ENCODE assay signal across 31 cellular contexts in the genomic region with DNA sequence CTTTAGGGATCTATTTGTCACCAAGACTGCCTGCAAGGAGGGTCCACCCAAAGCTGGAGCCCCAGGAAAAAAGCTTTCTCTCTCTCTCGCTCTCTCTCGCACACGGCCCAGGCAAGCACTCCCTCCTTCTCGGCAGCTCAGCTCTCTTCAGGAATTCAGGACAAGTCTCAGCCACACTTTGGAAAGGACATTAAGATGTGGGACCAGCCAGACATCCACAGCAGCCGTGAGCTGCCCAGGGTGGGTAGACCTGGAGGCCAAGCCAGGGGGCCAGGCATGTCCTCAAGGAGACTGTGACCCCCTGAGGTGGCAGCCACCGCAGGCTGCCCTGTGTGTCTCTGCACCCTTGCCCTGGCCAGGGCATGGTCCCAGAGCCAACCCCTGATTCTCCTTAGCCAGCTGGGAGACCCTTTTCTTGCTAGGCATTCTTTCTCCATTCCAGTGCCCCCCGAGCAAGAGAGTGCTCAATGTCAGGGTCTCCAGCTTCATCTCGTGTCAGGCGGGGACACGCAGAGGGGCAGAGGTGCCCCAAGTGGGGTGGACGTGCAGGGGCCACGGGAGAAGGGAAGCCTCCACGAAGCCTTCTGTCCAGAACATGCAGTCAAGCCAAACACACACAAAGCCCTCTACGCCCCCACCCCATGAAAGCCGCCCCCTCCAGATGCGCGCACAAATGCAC. TPM values are rescaled to one million over a fixed set of nuclear protein-coding genes. Genes with fewer than 3 reads are reported as not detected.
DNase-seq lines count a peak whose midpoint lies in the region; ATAC-seq and TF ChIP-seq lines count a peak whose summit lies in the region.
"Had no signal": no experiment of that assay in that cellular context is flagged by ENCODE, and none has a peak within 500 bp of the region (broad histone marks: within the 10 kb centered on the region; RNA-seq: fewer than 3 reads in every experiment).

No MANE protein-coding gene starts in this region.

- DNase-seq in endodermal cell, result no peak
- no peak for DNase-seq in type B pancreatic cell (ENCODE audit: extremely low spot score, unreplicated experiment)
- DNase-seq in Ammon's horn (ENCODE audit: low spot score), result no peak
- no peak for DNase-seq in NOMO-1 treated with dmso at 0.1 percent for 144 hours (lab: John Stamatoyannopoulos, UW; ENCODE audit: unreplicated experiment)
- DNase-seq: activated CD4-positive, alpha-beta T cell treated with anti-CD3 and anti-CD28 coated beads, Interleukin-2, amount 10 ng/mL, durations not matched to agents 7 days and 5 days; activated effector memory CD4-positive, alpha-beta T cell treated with anti-CD3 and anti-CD28 coated beads, Interleukin-2, amount 50 U/mL, for 16 hours; activated T-cell treated with anti-CD3 and anti-CD28 coated beads, Interleukin-2, amount 50 U/mL, for 1 hour; C1 segment of cervical spinal cord; COR-L47; DMS53; effector memory CD4-positive, alpha-beta T cell; NCI-H1436 treated with DMSO at 0.1 percent for 48 hours; NCI-H345; right lobe of liver; SIG-M5; spleen; SW 1271; T-helper 9 cell; thyroid gland had no signal

- peak overlapping the region; percentile 51 for H3K4me3 Mint-ChIP-seq in endodermal cell
- H3K4me3 Mint-ChIP-seq in type B pancreatic cell, result peak overlapping the region; percentile 16
- H3K4me3 Mint-ChIP-seq: activated CD4-positive, alpha-beta T cell treated with anti-CD3 and anti-CD28 coated beads, Interleukin-2, amount 10 ng/mL, durations not matched to agents 7 days and 5 days; activated naive CD8-positive, alpha-beta T cell; IgD-negative memory B cell had no signal

- 35% methylated on average over 17 of the region's 17 CpGs for WGBS in HUES64
- WGBS in endodermal cell (ENCODE audit: insufficient coverage in 1 of 2, insufficient read length in 1 of 2), 2 experiments, result 43 to 62% methylated on average over 6 to 17 of the region's 17 CpGs
- WGBS in mesodermal cell (ENCODE audit: insufficient coverage in 2 of 2), 2 experiments, result 46% methylated on average over 10 to 13 of the region's 17 CpGs

- H3K27ac ChIP-seq in HUES64 (ENCODE audit: low read depth, low read length) (no peak overlapping the region), endodermal cell (ENCODE audit: low read depth, low read length) (no peak overlapping the region), mesodermal cell (ENCODE audit: low read depth, low read length, severe bottlenecking) (no peak overlapping the region)
- H3K27ac ChIP-seq: coronary artery, right lobe of liver, spleen, thyroid gland, VCaP had no signal

- H3K27me3 ChIP-seq in HUES64 (ENCODE audit: insufficient read depth, low read length) (peaks cover 61% of the 10 kb centered on the region), endodermal cell (ENCODE audit: control insufficient read depth, insufficient read depth, low read length, poor library complexity, severe bottlenecking) (peaks cover 71% of the 10 kb centered on the region)
- H3K27me3 ChIP-seq: right lobe of liver, thyroid gland had no signal

- peak overlapping the region; percentile 66 for H3K4me3 ChIP-seq in HUES64 (ENCODE audit: low read length)
- peak overlapping the region; percentile 77 for H3K4me3 ChIP-seq in endodermal cell (ENCODE audit: low read length)
- H3K4me3 ChIP-seq in mesodermal cell (ENCODE audit: extremely low read depth, insufficient read depth, low read length, poor library complexity, severe bottlenecking), result peak overlapping the region; percentile 37
- H3K4me3 ChIP-seq: coronary artery, lung, right lobe of liver, spleen, thyroid gland had no signal

- H3K27me3 Mint-ChIP-seq in endodermal cell (ENCODE audit: insufficient read depth) (peaks cover 75% of the 10 kb centered on the region), type B pancreatic cell (peaks cover 84% of the 10 kb centered on the region)

- no peak for ATAC-seq in HG03565 (IDR thresholded peaks at IDR 0.05; ENCODE audit: unreplicated experiment)

- TF ChIP-seq CTCF in endodermal cell (conservative IDR thresholded peaks at IDR 0.05), result no peak
- no peak for TF ChIP-seq CTCF in type B pancreatic cell (conservative IDR thresholded peaks at IDR 0.05)

- H3K9me3 Mint-ChIP-seq in endodermal cell (peaks cover 10% of the 10 kb centered on the region), type B pancreatic cell (no peaks in the 10 kb centered on the region)

- no peaks in the 10 kb centered on the region for H3K36me3 ChIP-seq in HUES64 (ENCODE audit: insufficient read depth, low read length)
- no peaks in the 10 kb centered on the region for H3K36me3 ChIP-seq in endodermal cell (ENCODE audit: control insufficient read depth, insufficient read depth, low read length)
- H3K36me3 ChIP-seq in mesodermal cell (ENCODE audit: control insufficient read depth, insufficient read depth, low read length), result no peaks in the 10 kb centered on the region
- H3K36me3 ChIP-seq: right lobe of liver, spleen, thyroid gland had no signal

- peaks cover 8% of the 10 kb centered on the region for H3K4me1 Mint-ChIP-seq in endodermal cell
- no peaks in the 10 kb centered on the region for H3K4me1 Mint-ChIP-seq in type B pancreatic cell (ENCODE audit: unreplicated experiment)
- H3K4me1 Mint-ChIP-seq: activated CD4-positive, alpha-beta T cell treated with anti-CD3 and anti-CD28 coated beads, Interleukin-2, amount 10 ng/mL, durations not matched to agents 7 days and 5 days; IgD-negative memory B cell had no signal

- peaks cover 11% of the 10 kb centered on the region; the same call in 1 of the 2 replicates for H3K9me3 ChIP-seq in HUES64 (ENCODE audit: insufficient read depth, low read depth, low read length)
- H3K9me3 ChIP-seq in endodermal cell (ENCODE audit: control insufficient read depth, low read length), result no peaks in the 10 kb centered on the region
- H3K9me3 ChIP-seq in mesodermal cell (ENCODE audit: control insufficient read depth, low read length), result no peaks in the 10 kb centered on the region
- H3K9me3 ChIP-seq: right lobe of liver, thyroid gland had no signal

- H3K4me1 ChIP-seq in HUES64 (ENCODE audit: insufficient read depth, low read length) (peaks cover 16% of the 10 kb centered on the region), endodermal cell (ENCODE audit: control insufficient read depth, insufficient read depth, low read length) (no peaks in the 10 kb centered on the region), mesodermal cell (ENCODE audit: control insufficient read depth, insufficient read depth, low read length, poor library complexity, severe bottlenecking) (no peaks in the 10 kb centered on the region)
- H3K4me1 ChIP-seq: right lobe of liver, spleen, thyroid gland had no signal

- H3K9ac ChIP-seq in HUES64 (ENCODE audit: low read depth, low read length) (no peak overlapping the region; the same call in 1 of the 2 replicates), endodermal cell (ENCODE audit: extremely low read depth, low read length, poor library complexity, severe bottlenecking) (no peak overlapping the region)

- H3K36me3 Mint-ChIP-seq in endodermal cell (ENCODE audit: low read depth) (no peaks in the 10 kb centered on the region), type B pancreatic cell (no peaks in the 10 kb centered on the region)
- H3K36me3 Mint-ChIP-seq: activated naive CD8-positive, alpha-beta T cell; IgD-negative memory B cell had no signal

- H3K27ac Mint-ChIP-seq in endodermal cell (no peak overlapping the region), type B pancreatic cell (no peak overlapping the region)
- H3K27ac Mint-ChIP-seq: activated CD4-positive, alpha-beta T cell treated with anti-CD3 and anti-CD28 coated beads, Interleukin-2, amount 10 ng/mL, durations not matched to agents 7 days and 5 days; activated naive CD8-positive, alpha-beta T cell; IgD-negative memory B cell had no signal

RNA-seq across cellular contexts. Expression of a gene that starts 1.0 kb away (rescaled TPM):
- 0.20 TPM for polyA plus RNA-seq in HUES64 (2013, experiment 1 of 2)
- 0.44 TPM for polyA plus RNA-seq in HUES64 (2013, experiment 2 of 2)
- total RNA-seq in endodermal cell (not detected), type B pancreatic cell (ENCODE audit: low replicate concordance) (not detected in 2 replicates)
- 0.50 TPM for polyA plus RNA-seq in endodermal cell (2013, experiment 1 of 2)
- polyA plus RNA-seq in endodermal cell (2013, experiment 2 of 2), result 0.46 TPM
- polyA plus RNA-seq in mesodermal cell (2013, experiment 1 of 2), result not detected
- polyA plus RNA-seq in mesodermal cell (2013, experiment 2 of 2), result not detected
- total RNA-seq: activated CD4-positive, alpha-beta T cell treated with anti-CD3 and anti-CD28 coated beads, Interleukin-2, amount 10 ng/mL, durations not matched to agents 7 days and 5 days; bronchial epithelial cell; G401; lung; right lobe of liver; spleen; thyroid gland had no signal
- polyA plus RNA-seq: AG04450, esophagus, IgD-negative memory B cell, lung, spleen had no signal
